In the genomic region with DNA sequence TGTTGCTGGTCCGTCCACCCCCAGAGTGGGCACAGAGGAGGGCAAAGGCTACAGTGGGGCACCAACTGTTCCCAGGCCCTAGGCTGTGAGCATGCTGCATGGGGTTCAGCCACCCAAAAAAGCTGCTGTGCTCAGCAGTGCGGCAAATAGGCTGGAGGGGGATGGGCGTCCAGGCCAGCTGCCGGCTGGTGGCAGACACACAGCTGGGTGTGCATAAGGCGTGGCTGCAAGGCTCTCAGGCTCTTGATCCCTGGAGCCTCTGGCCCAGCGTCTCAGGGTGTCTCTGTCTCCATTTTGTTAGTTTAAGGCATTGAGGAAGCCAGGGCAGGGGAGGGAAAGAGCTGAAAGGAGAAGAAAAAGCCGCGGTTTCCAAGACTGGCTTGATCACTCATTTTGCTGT, we compare ENCODE assay signal across 8 cellular contexts.
DNase-seq lines count a peak whose midpoint lies in the region; ATAC-seq and FAIRE-seq lines count a peak whose summit lies in the region.

No MANE protein-coding gene starts in this region.

- H3K4me1 ChIP-seq in NT2/D1 (ENCODE audit: insufficient read depth, insufficient read length) (peaks cover 26% of the 10 kb centered on the region), iPS-15b (ENCODE audit: control insufficient read depth, insufficient read depth, low read length) (peaks cover 17% of the 10 kb centered on the region)

- H3K4me3 ChIP-seq in NT2/D1 (ENCODE audit: insufficient read length, low read depth) (no peak overlapping the region), iPS-15b (ENCODE audit: low read depth, low read length) (peak overlapping the region; percentile 61)

- no peaks in the 10 kb centered on the region for H3K9me3 ChIP-seq in NT2/D1 (ENCODE audit: insufficient read depth, low read length)
- no peaks in the 10 kb centered on the region for H3K9me3 ChIP-seq in iPS-15b (ENCODE audit: control insufficient read depth, insufficient read depth, low read length)

- H3K36me3 ChIP-seq in NT2/D1 (ENCODE audit: insufficient read depth, insufficient read length, low read length) (peaks cover 17% of the 10 kb centered on the region), iPS-15b (ENCODE audit: control insufficient read depth, insufficient read depth, low read length) (peaks cover 12% of the 10 kb centered on the region)

- ATAC-seq in GM21576 (IDR thresholded peaks at IDR 0.05; ENCODE audit: unreplicated experiment) = peak; percentile 55

- H3K27me3 ChIP-seq in NT2/D1 (ENCODE audit: insufficient read depth, insufficient read length) (peaks cover 17% of the 10 kb centered on the region), iPS-15b (ENCODE audit: control insufficient read depth, insufficient read depth, low read length) (peaks cover 3% of the 10 kb centered on the region)

- no peak for FAIRE-seq in RCC 7860 (lab: Jason Lieb, UNC)

- peak overlapping the region; percentile 45 for H3K9ac ChIP-seq in NT2/D1 (ENCODE audit: insufficient read length, low read depth)
- H3K9ac ChIP-seq in iPS-15b (ENCODE audit: low read depth, low read length) = no peak overlapping the region

- DNase-seq in GF-D8 (lab: John Stamatoyannopoulos, UW) (peak; percentile 44), NT2/D1 (ENCODE audit: low read depth, low spot score) (no peak), NCI-H1930 (lab: John Stamatoyannopoulos, UW) (no peak), RCC 7860 (ENCODE audit: low spot score) (no peak)
- no peak for DNase-seq in activated CD4-positive, CD25-positive, alpha-beta regulatory T cell treated with anti-CD3 and anti-CD28 coated beads, Interleukin-2, amount 50 U/mL, for 72 hours
- DNase-seq in stimulated activated CD4-positive, alpha-beta T cell treated with anti-CD3 and anti-CD28 coated beads, Interleukin-1b, Interleukin-23, amount 100 ng/mL, for 48 hours = no peak
